In the genomic region with DNA sequence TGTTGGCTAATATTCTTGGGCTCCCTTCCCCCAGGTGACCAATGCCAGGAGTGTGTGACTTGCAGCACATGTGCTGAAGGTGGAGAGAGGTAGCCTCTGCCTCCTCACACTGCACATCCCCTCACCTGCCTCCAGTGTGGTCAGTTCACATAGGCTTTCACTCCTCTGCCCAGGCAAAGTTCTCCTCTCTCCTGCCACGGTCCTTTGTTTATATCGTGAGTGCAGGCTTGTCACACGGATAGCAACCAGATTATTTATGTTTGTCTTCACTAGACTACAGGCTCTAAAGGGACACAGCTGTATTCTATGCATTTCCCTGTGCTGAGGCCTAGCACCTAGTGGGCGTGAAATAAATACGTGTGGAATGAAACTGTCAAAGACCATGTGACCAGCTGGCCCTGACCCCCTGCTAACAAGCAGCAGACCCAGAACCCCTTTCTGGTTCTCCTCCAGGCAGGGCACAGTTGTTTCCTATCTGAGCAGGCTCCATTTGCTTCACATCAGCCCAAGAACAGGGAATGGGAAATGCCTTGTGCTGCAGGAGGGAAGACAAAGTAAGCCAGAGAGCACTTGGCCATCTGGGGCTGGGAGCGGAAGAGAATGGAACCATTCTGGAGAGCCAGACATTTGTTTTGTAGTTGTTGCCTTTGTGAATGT, we compare ENCODE assay signal across 1 cellular context.
A peak's percentile ranks its signal among the peaks of the same experiment; 100 is the strongest.
TF ChIP-seq lines count a peak whose summit lies in the region.

No MANE protein-coding gene starts in this region.

TF ChIP-seq in H1, 55 proteins besides CTCF, POLR2A, EP300 and RAD21:
- TF ChIP-seq CREB1 (IDR thresholded peaks at IDR 0.05) (no peak), CHD1 (IDR thresholded peaks at IDR 0.05; ENCODE audit: low read depth, low read length) (no peak), TAF1 (IDR thresholded peaks at IDR 0.05; ENCODE audit: low read depth, low read length) (peak; percentile 34; the same call in 1 of the 2 replicates), JUND (IDR thresholded peaks at IDR 0.05; ENCODE audit: low read length) (no peak), POLR2AphosphoS5 (IDR thresholded peaks at IDR 0.05; ENCODE audit: low read depth, low read length) (no peak), NANOG (IDR thresholded peaks at IDR 0.05; ENCODE audit: insufficient read depth, low read depth, low read length, poor library complexity, severe bottlenecking) (no peak), CHD2 (IDR thresholded peaks at IDR 0.05; ENCODE audit: low read length) (no peak), TBP (IDR thresholded peaks at IDR 0.05; ENCODE audit: low read depth, low read length) (no peak), SIN3A (conservative IDR thresholded peaks at IDR 0.05 in 1 of 2, IDR thresholded peaks at IDR 0.05 in 1 of 2; ENCODE audit: low read depth in 1 of 2, low read length in 2 of 2) (0 out of 4 replicates have a peak, but pooled peaks of 1 of the 2 experiments have one; percentile 26), RXRA (IDR thresholded peaks at IDR 0.05; ENCODE audit: insufficient read depth, low read depth, low read length) (no peak), EZH2 (IDR thresholded peaks at IDR 0.05; ENCODE audit: low read depth, low read length, severe bottlenecking) (no peak), SAP30 (IDR thresholded peaks at IDR 0.05; ENCODE audit: insufficient read depth, insufficient replicate concordance, low read length) (no peak), MAFK (IDR thresholded peaks at IDR 0.05; ENCODE audit: low read depth, low read length) (no peak), RNF2 (IDR thresholded peaks at IDR 0.05; ENCODE audit: borderline replicate concordance, low read depth, low read length, missing control alignments, poor library complexity, severe bottlenecking) (no peak), NRF1 (IDR thresholded peaks at IDR 0.05; ENCODE audit: low read depth, low read length) (no peak), GTF2F1 (IDR thresholded peaks at IDR 0.05; ENCODE audit: borderline replicate concordance, low read depth, low read length) (no peak), SIRT6 (IDR thresholded peaks at IDR 0.05; ENCODE audit: low read length) (no peak), HDAC2 (IDR thresholded peaks at IDR 0.05; ENCODE audit: borderline replicate concordance in 1 of 2, low read depth in 2 of 2, low read length in 2 of 2) (no peak), RFX5 (IDR thresholded peaks at IDR 0.05; ENCODE audit: borderline replicate concordance, low read depth, low read length) (no peak), TEAD4 (IDR thresholded peaks at IDR 0.05; ENCODE audit: low read depth, low read length) (no peak), KDM5A (IDR thresholded peaks at IDR 0.05; ENCODE audit: low read length) (no peak), CEBPB (IDR thresholded peaks at IDR 0.05; ENCODE audit: low read depth, low read length) (no peak), TCF12 (IDR thresholded peaks at IDR 0.05; ENCODE audit: low read depth, low read length) (no peak), ZNF274 (IDR thresholded peaks at IDR 0.05; ENCODE audit: borderline replicate concordance, extremely low read depth, low read length) (no peak), YY1 (IDR thresholded peaks at IDR 0.05; ENCODE audit: low read depth, low read length) (0 out of 2 replicates have a peak, but pooled peaks have one; percentile 11), POU5F1 (IDR thresholded peaks at IDR 0.05; ENCODE audit: low read depth, low read length) (no peak), KDM4A (IDR thresholded peaks at IDR 0.05; ENCODE audit: low read depth, low read length, severe bottlenecking) (no peak), CTBP2 (IDR thresholded peaks at IDR 0.05; ENCODE audit: borderline replicate concordance, insufficient read depth, insufficient read length, low read length) (no peak), JUN (IDR thresholded peaks at IDR 0.05; ENCODE audit: low read depth, low read length) (no peak), BRCA1 (IDR thresholded peaks at IDR 0.05; ENCODE audit: low read depth, low read length) (no peak)
- TF ChIP-seq, protein P1, sequence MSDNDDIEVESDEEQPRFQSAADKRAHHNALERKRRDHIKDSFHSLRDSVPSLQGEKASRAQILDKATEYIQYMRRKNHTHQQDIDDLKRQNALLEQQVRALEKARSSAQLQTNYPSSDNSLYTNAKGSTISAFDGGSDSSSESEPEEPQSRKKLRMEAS (IDR thresholded peaks at IDR 0.05) = peak; percentile 34; the same call in 1 of the 2 replicates
- TF ChIP-seq, protein P2, sequence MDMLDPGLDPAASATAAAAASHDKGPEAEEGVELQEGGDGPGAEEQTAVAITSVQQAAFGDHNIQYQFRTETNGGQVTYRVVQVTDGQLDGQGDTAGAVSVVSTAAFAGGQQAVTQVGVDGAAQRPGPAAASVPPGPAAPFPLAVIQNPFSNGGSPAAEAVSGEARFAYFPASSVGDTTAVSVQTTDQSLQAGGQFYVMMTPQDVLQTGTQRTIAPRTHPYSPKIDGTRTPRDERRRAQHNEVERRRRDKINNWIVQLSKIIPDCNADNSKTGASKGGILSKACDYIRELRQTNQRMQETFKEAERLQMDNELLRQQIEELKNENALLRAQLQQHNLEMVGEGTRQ (IDR thresholded peaks at IDR 0.05; ENCODE audit: low read length) = no peak
- TF ChIP-seq, protein P3, sequence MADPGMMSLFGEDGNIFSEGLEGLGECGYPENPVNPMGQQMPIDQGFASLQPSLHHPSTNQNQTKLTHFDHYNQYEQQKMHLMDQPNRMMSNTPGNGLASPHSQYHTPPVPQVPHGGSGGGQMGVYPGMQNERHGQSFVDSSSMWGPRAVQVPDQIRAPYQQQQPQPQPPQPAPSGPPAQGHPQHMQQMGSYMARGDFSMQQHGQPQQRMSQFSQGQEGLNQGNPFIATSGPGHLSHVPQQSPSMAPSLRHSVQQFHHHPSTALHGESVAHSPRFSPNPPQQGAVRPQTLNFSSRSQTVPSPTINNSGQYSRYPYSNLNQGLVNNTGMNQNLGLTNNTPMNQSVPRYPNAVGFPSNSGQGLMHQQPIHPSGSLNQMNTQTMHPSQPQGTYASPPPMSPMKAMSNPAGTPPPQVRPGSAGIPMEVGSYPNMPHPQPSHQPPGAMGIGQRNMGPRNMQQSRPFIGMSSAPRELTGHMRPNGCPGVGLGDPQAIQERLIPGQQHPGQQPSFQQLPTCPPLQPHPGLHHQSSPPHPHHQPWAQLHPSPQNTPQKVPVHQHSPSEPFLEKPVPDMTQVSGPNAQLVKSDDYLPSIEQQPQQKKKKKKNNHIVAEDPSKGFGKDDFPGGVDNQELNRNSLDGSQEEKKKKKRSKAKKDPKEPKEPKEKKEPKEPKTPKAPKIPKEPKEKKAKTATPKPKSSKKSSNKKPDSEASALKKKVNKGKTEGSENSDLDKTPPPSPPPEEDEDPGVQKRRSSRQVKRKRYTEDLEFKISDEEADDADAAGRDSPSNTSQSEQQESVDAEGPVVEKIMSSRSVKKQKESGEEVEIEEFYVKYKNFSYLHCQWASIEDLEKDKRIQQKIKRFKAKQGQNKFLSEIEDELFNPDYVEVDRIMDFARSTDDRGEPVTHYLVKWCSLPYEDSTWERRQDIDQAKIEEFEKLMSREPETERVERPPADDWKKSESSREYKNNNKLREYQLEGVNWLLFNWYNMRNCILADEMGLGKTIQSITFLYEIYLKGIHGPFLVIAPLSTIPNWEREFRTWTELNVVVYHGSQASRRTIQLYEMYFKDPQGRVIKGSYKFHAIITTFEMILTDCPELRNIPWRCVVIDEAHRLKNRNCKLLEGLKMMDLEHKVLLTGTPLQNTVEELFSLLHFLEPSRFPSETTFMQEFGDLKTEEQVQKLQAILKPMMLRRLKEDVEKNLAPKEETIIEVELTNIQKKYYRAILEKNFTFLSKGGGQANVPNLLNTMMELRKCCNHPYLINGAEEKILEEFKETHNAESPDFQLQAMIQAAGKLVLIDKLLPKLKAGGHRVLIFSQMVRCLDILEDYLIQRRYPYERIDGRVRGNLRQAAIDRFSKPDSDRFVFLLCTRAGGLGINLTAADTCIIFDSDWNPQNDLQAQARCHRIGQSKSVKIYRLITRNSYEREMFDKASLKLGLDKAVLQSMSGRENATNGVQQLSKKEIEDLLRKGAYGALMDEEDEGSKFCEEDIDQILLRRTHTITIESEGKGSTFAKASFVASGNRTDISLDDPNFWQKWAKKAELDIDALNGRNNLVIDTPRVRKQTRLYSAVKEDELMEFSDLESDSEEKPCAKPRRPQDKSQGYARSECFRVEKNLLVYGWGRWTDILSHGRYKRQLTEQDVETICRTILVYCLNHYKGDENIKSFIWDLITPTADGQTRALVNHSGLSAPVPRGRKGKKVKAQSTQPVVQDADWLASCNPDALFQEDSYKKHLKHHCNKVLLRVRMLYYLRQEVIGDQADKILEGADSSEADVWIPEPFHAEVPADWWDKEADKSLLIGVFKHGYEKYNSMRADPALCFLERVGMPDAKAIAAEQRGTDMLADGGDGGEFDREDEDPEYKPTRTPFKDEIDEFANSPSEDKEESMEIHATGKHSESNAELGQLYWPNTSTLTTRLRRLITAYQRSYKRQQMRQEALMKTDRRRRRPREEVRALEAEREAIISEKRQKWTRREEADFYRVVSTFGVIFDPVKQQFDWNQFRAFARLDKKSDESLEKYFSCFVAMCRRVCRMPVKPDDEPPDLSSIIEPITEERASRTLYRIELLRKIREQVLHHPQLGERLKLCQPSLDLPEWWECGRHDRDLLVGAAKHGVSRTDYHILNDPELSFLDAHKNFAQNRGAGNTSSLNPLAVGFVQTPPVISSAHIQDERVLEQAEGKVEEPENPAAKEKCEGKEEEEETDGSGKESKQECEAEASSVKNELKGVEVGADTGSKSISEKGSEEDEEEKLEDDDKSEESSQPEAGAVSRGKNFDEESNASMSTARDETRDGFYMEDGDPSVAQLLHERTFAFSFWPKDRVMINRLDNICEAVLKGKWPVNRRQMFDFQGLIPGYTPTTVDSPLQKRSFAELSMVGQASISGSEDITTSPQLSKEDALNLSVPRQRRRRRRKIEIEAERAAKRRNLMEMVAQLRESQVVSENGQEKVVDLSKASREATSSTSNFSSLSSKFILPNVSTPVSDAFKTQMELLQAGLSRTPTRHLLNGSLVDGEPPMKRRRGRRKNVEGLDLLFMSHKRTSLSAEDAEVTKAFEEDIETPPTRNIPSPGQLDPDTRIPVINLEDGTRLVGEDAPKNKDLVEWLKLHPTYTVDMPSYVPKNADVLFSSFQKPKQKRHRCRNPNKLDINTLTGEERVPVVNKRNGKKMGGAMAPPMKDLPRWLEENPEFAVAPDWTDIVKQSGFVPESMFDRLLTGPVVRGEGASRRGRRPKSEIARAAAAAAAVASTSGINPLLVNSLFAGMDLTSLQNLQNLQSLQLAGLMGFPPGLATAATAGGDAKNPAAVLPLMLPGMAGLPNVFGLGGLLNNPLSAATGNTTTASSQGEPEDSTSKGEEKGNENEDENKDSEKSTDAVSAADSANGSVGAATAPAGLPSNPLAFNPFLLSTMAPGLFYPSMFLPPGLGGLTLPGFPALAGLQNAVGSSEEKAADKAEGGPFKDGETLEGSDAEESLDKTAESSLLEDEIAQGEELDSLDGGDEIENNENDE (IDR thresholded peaks at IDR 0.05; ENCODE audit: insufficient replicate concordance, low read length) = no peak
